1 cellular context compared by ENCODE assay signal in the genomic region with DNA sequence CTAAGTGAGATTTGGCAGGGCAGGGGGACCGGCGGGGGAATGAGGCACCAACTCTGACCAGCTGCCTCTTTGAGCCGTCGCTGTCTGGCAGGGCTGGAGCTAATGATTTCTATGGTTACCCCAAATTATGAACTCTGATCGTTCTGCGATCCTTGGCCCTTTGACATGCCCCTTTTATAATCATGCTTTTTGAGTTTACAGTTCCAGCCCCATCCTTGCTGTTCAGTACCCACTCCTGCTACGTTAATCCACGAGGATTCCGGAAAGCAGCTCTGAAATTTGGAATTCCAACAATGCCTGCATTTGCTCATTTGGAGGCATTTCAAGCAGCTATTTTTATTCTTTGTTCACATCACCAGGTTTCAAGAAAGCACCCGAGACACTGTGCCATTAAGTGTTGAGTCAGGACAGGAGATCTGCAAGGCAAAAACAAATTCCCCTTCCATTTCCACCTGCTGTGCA.
TF ChIP-seq lines count a peak whose summit lies in the region.

No MANE protein-coding gene starts in this region.

TF ChIP-seq in SK-N-SH treated with all-trans-retinoic acid at 6 μM for 48 hours, 23 proteins besides CTCF, POLR2A, EP300 and RAD21 (continued from another document):
- TF ChIP-seq, protein P1, sequence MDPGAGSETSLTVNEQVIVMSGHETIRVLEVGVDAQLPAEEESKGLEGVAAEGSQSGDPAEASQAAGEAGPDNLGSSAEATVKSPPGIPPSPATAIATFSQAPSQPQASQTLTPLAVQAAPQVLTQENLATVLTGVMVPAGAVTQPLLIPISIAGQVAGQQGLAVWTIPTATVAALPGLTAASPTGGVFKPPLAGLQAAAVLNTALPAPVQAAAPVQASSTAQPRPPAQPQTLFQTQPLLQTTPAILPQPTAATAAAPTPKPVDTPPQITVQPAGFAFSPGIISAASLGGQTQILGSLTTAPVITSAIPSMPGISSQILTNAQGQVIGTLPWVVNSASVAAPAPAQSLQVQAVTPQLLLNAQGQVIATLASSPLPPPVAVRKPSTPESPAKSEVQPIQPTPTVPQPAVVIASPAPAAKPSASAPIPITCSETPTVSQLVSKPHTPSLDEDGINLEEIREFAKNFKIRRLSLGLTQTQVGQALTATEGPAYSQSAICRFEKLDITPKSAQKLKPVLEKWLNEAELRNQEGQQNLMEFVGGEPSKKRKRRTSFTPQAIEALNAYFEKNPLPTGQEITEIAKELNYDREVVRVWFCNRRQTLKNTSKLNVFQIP (CRISPR knock-in tag; IDR thresholded peaks at IDR 0.05; ENCODE audit: borderline replicate concordance, low read depth): no peak
- TF ChIP-seq, protein P2, sequence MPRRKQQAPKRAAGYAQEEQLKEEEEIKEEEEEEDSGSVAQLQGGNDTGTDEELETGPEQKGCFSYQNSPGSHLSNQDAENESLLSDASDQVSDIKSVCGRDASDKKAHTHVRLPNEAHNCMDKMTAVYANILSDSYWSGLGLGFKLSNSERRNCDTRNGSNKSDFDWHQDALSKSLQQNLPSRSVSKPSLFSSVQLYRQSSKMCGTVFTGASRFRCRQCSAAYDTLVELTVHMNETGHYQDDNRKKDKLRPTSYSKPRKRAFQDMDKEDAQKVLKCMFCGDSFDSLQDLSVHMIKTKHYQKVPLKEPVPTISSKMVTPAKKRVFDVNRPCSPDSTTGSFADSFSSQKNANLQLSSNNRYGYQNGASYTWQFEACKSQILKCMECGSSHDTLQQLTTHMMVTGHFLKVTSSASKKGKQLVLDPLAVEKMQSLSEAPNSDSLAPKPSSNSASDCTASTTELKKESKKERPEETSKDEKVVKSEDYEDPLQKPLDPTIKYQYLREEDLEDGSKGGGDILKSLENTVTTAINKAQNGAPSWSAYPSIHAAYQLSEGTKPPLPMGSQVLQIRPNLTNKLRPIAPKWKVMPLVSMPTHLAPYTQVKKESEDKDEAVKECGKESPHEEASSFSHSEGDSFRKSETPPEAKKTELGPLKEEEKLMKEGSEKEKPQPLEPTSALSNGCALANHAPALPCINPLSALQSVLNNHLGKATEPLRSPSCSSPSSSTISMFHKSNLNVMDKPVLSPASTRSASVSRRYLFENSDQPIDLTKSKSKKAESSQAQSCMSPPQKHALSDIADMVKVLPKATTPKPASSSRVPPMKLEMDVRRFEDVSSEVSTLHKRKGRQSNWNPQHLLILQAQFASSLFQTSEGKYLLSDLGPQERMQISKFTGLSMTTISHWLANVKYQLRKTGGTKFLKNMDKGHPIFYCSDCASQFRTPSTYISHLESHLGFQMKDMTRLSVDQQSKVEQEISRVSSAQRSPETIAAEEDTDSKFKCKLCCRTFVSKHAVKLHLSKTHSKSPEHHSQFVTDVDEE (CRISPR knock-in tag; IDR thresholded peaks at IDR 0.05): no peak
- TF ChIP-seq ARNTL (CRISPR knock-in tag; IDR thresholded peaks at IDR 0.05; ENCODE audit: borderline replicate concordance, low read depth) (no peak), PPARA (CRISPR knock-in tag; IDR thresholded peaks at IDR 0.05; ENCODE audit: borderline replicate concordance) (no peak), ESRRG (CRISPR knock-in tag; IDR thresholded peaks at IDR 0.05) (no peak), ZNF8 (CRISPR knock-in tag; IDR thresholded peaks at IDR 0.05) (no peak), BACH2 (CRISPR knock-in tag; IDR thresholded peaks at IDR 0.05; ENCODE audit: borderline replicate concordance) (no peak), ZFP30 (CRISPR knock-in tag; IDR thresholded peaks at IDR 0.05) (no peak), ZNF565 (CRISPR knock-in tag; conservative IDR thresholded peaks at IDR 0.05; ENCODE audit: low read depth) (no peak), GLIS3 (CRISPR knock-in tag; IDR thresholded peaks at IDR 0.05) (no peak), ZNF70 (CRISPR knock-in tag; IDR thresholded peaks at IDR 0.05) (no peak), ZFP3 (CRISPR knock-in tag; IDR thresholded peaks at IDR 0.05) (no peak), TOX (CRISPR knock-in tag; IDR thresholded peaks at IDR 0.05; ENCODE audit: borderline replicate concordance) (no peak)
